Comparison of ENCODE assay signal across 1 cellular context in the genomic region with DNA sequence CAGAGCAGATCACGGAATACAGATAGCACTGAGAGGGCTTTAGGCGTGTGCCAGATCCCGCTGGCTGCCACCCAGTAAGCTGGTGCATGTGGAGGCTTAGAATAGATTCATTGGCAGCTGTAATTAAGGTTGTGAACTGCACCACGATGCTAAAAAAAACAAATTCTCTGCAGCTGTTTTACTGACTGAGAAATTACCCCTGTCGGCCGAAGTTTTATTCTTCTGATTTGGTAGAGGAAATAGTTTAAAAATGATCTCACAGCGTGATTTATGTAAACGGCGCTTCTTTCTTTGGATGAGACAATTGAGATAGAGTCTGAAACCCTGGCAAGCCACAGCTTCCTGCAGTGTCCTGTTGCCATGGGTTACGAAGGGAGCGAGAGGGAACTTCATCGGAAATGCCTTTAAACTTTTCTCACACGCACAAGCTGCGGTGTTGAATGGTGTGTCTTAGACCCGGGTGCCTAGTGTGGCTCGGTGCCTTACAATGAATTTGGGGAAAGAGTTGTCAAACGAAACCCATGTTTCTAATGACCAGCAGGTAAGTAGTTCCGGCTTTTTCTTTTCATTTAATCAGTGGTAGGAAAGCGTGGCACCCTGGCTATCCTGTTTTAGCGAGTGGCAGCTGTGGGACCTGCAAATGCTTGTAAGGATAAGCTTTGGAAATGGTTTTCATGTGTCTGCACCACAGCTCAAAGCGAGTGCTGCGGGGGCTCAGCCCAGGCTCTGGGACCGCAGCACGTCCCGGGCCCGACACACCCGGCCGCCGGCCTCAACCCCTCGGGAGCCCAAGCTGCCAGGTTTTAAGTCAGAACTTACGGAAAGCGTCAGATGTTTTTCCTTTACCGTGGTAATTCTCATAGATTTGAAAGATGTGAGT.
TF ChIP-seq lines count a peak whose summit lies in the region.

No MANE protein-coding gene starts in this region.

TF ChIP-seq in HEK293, 187 proteins besides CTCF, POLR2A, EP300 and RAD21 (continued from another document and continues in another):
- TF ChIP-seq, protein P1, sequence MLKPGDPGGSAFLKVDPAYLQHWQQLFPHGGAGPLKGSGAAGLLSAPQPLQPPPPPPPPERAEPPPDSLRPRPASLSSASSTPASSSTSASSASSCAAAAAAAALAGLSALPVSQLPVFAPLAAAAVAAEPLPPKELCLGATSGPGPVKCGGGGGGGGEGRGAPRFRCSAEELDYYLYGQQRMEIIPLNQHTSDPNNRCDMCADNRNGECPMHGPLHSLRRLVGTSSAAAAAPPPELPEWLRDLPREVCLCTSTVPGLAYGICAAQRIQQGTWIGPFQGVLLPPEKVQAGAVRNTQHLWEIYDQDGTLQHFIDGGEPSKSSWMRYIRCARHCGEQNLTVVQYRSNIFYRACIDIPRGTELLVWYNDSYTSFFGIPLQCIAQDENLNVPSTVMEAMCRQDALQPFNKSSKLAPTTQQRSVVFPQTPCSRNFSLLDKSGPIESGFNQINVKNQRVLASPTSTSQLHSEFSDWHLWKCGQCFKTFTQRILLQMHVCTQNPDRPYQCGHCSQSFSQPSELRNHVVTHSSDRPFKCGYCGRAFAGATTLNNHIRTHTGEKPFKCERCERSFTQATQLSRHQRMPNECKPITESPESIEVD (tag by site-specific recombination; IDR thresholded peaks at IDR 0.05) = peak; percentile 77
- TF ChIP-seq HOXA7 (CRISPR knock-in tag; IDR thresholded peaks at IDR 0.05; ENCODE audit: borderline replicate concordance) (no peak), ZNF776 (tag by site-specific recombination; IDR thresholded peaks at IDR 0.05; ENCODE audit: borderline replicate concordance) (no peak), BCL6B (tag by site-specific recombination; IDR thresholded peaks at IDR 0.05) (no peak), ZBTB21 (tag by site-specific recombination; IDR thresholded peaks at IDR 0.05) (no peak; the same call in 1 of the 2 replicates), MZF1 (tag by site-specific recombination; IDR thresholded peaks at IDR 0.05; ENCODE audit: borderline replicate concordance) (no peak), ZNF558 (tag by site-specific recombination; IDR thresholded peaks at IDR 0.05) (no peak), ELK4 (IDR thresholded peaks at IDR 0.05; ENCODE audit: borderline replicate concordance, low read depth, low read length) (no peak), ZNF76 (tag by site-specific recombination; IDR thresholded peaks at IDR 0.05; ENCODE audit: borderline replicate concordance, low read depth) (no peak), KLF10 (tag by site-specific recombination; IDR thresholded peaks at IDR 0.05) (no peak), HOXC10 (CRISPR knock-in tag; IDR thresholded peaks at IDR 0.05) (no peak), ZNF280C (tag by site-specific recombination; IDR thresholded peaks at IDR 0.05) (no peak), BCL11B (tag by site-specific recombination; IDR thresholded peaks at IDR 0.05; ENCODE audit: low read depth) (no peak), ZNF48 (tag by site-specific recombination; IDR thresholded peaks at IDR 0.05) (no peak), YY2 (tag by site-specific recombination; IDR thresholded peaks at IDR 0.05) (no peak), ZNF514 (tag by site-specific recombination; IDR thresholded peaks at IDR 0.05) (no peak), ZNF184 (tag by site-specific recombination; IDR thresholded peaks at IDR 0.05) (0 out of 2 replicates have a peak, but pooled peaks have one; percentile 63), ZNF791 (tag by site-specific recombination; IDR thresholded peaks at IDR 0.05) (no peak), BCL11A (tag by site-specific recombination; IDR thresholded peaks at IDR 0.05; ENCODE audit: low read depth) (no peak), SCRT1 (tag by site-specific recombination; IDR thresholded peaks at IDR 0.05; ENCODE audit: borderline replicate concordance) (no peak), ZNF629 (tag by site-specific recombination; IDR thresholded peaks at IDR 0.05) (0 out of 2 replicates have a peak, but pooled peaks have one; percentile 47), ZSCAN16 (tag by site-specific recombination; IDR thresholded peaks at IDR 0.05) (no peak), ZNF146 (tag by site-specific recombination; IDR thresholded peaks at IDR 0.05) (no peak), ZBTB48 (tag by site-specific recombination; IDR thresholded peaks at IDR 0.05) (no peak; the same call in 1 of the 2 replicates), ZNF354C (tag by site-specific recombination; IDR thresholded peaks at IDR 0.05; ENCODE audit: borderline replicate concordance, low read depth) (no peak), ZBTB17 (tag by site-specific recombination; IDR thresholded peaks at IDR 0.05) (no peak), RBAK (tag by site-specific recombination; IDR thresholded peaks at IDR 0.05) (no peak), ZNF223 (tag by site-specific recombination; IDR thresholded peaks at IDR 0.05) (no peak), ZNF704 (tag by site-specific recombination; IDR thresholded peaks at IDR 0.05) (no peak), ZNF658 (tag by site-specific recombination; IDR thresholded peaks at IDR 0.05) (no peak), TCF7L2 (IDR thresholded peaks at IDR 0.05; ENCODE audit: borderline replicate concordance, low read depth, low read length) (no peak), EGR2 (tag by site-specific recombination; IDR thresholded peaks at IDR 0.05; ENCODE audit: low read depth) (no peak), ZBTB20 (tag by site-specific recombination; IDR thresholded peaks at IDR 0.05) (peak; percentile 40; the same call in 1 of the 2 replicates), ZNF548 (tag by site-specific recombination; IDR thresholded peaks at IDR 0.05) (no peak), ZNF664 (tag by site-specific recombination; IDR thresholded peaks at IDR 0.05) (no peak), MYNN (tag by site-specific recombination; IDR thresholded peaks at IDR 0.05; ENCODE audit: borderline replicate concordance) (no peak; the same call in 1 of the 2 replicates), MEIS1 (CRISPR knock-in tag; IDR thresholded peaks at IDR 0.05; ENCODE audit: borderline replicate concordance) (no peak), ZNF792 (tag by site-specific recombination; IDR thresholded peaks at IDR 0.05) (no peak), ZNF248 (tag by site-specific recombination; IDR thresholded peaks at IDR 0.05) (no peak), PBX3 (CRISPR knock-in tag; IDR thresholded peaks at IDR 0.05) (no peak), KLF16 (tag by site-specific recombination; IDR thresholded peaks at IDR 0.05) (no peak), REPIN1 (tag by site-specific recombination; IDR thresholded peaks at IDR 0.05; ENCODE audit: low read depth) (no peak)
- TF ChIP-seq, protein P2, sequence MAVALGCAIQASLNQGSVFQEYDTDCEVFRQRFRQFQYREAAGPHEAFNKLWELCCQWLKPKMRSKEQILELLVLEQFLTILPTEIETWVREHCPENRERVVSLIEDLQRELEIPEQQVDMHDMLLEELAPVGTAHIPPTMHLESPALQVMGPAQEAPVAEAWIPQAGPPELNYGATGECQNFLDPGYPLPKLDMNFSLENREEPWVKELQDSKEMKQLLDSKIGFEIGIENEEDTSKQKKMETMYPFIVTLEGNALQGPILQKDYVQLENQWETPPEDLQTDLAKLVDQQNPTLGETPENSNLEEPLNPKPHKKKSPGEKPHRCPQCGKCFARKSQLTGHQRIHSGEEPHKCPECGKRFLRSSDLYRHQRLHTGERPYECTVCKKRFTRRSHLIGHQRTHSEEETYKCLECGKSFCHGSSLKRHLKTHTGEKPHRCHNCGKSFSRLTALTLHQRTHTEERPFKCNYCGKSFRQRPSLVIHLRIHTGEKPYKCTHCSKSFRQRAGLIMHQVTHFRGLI (tag by site-specific recombination; IDR thresholded peaks at IDR 0.05) = no peak
- TF ChIP-seq, protein P3, sequence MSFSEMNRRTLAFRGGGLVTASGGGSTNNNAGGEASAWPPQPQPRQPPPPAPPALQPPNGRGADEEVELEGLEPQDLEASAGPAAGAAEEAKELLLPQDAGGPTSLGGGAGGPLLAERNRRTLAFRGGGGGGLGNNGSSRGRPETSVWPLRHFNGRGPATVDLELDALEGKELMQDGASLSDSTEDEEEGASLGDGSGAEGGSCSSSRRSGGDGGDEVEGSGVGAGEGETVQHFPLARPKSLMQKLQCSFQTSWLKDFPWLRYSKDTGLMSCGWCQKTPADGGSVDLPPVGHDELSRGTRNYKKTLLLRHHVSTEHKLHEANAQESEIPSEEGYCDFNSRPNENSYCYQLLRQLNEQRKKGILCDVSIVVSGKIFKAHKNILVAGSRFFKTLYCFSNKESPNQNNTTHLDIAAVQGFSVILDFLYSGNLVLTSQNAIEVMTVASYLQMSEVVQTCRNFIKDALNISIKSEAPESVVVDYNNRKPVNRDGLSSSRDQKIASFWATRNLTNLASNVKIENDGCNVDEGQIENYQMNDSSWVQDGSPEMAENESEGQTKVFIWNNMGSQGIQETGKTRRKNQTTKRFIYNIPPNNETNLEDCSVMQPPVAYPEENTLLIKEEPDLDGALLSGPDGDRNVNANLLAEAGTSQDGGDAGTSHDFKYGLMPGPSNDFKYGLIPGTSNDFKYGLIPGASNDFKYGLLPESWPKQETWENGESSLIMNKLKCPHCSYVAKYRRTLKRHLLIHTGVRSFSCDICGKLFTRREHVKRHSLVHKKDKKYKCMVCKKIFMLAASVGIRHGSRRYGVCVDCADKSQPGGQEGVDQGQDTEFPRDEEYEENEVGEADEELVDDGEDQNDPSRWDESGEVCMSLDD (tag by site-specific recombination; IDR thresholded peaks at IDR 0.05) = no peak
- TF ChIP-seq, protein P4, sequence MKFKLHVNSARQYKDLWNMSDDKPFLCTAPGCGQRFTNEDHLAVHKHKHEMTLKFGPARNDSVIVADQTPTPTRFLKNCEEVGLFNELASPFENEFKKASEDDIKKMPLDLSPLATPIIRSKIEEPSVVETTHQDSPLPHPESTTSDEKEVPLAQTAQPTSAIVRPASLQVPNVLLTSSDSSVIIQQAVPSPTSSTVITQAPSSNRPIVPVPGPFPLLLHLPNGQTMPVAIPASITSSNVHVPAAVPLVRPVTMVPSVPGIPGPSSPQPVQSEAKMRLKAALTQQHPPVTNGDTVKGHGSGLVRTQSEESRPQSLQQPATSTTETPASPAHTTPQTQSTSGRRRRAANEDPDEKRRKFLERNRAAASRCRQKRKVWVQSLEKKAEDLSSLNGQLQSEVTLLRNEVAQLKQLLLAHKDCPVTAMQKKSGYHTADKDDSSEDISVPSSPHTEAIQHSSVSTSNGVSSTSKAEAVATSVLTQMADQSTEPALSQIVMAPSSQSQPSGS (tag by site-specific recombination; IDR thresholded peaks at IDR 0.05; ENCODE audit: low read depth) = no peak
- TF ChIP-seq, protein P5, sequence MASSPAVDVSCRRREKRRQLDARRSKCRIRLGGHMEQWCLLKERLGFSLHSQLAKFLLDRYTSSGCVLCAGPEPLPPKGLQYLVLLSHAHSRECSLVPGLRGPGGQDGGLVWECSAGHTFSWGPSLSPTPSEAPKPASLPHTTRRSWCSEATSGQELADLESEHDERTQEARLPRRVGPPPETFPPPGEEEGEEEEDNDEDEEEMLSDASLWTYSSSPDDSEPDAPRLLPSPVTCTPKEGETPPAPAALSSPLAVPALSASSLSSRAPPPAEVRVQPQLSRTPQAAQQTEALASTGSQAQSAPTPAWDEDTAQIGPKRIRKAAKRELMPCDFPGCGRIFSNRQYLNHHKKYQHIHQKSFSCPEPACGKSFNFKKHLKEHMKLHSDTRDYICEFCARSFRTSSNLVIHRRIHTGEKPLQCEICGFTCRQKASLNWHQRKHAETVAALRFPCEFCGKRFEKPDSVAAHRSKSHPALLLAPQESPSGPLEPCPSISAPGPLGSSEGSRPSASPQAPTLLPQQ (tag by site-specific recombination; IDR thresholded peaks at IDR 0.05) = no peak
